In genomic region chr14:32370720-32371119, GRCh38 we compare ENCODE assay signal across 10 cellular contexts. TPM values are rescaled to one million over a fixed set of nuclear protein-coding genes. Genes with fewer than 3 reads are reported as not detected.
DNase-seq lines count a peak whose midpoint lies in the region; ATAC-seq and TF ChIP-seq lines count a peak whose summit lies in the region.
"Had no signal": no experiment of that assay in that cellular context is flagged by ENCODE, and none has a peak within 500 bp of the region (broad histone marks: within the 10 kb centered on the region; RNA-seq: fewer than 3 reads in every experiment).

No MANE protein-coding gene starts in this region.

- CTCF ChIA-PET in HCT116 (lab: Charles Lee): no interaction called here

- H3K36me3 ChIP-seq in HCT116 (ENCODE audit: control insufficient read depth in 1 of 2, insufficient read depth in 2 of 2, low read length in 2 of 2) (no peaks in the 10 kb centered on the region), adipocyte (ENCODE audit: control insufficient read depth, insufficient read depth, low read length, severe bottlenecking) (no peaks in the 10 kb centered on the region)
- H3K36me3 ChIP-seq: BLaER1 had no signal

- RAD21 ChIA-PET in HCT116 (lab: Charles Lee; ENCODE audit: low non-redundant PET in 1 of 2, low total read pairs in 2 of 2, uncharacterized antibody in 2 of 2, unreplicated experiment in 2 of 2): no interaction called here

- 0 out of 2 replicates have a peak, but pooled peaks cover 4% of the 10 kb centered on the region for H3K9me2 ChIP-seq in HCT116 (ENCODE audit: insufficient read depth)

- no peaks in the 10 kb centered on the region for H3K79me2 ChIP-seq in HCT116 (ENCODE audit: insufficient read depth, low read length)

- no TSS peak for BruUV-seq in HCT116 (replicated peaks; lab: Mats Ljungman, UMichigan)

- H3K4me2 ChIP-seq in HCT116 (ENCODE audit: low read length): peak overlapping the region; percentile 43
- H3K4me2 ChIP-seq: BLaER1 had no signal

- ATAC-seq in HCT116 (no peak), GM19452 (IDR thresholded peaks at IDR 0.05; ENCODE audit: unreplicated experiment) (no peak)
- ATAC-seq: T-cell had no signal

- no peaks in the 10 kb centered on the region for H4K20me1 ChIP-seq in HCT116 (ENCODE audit: insufficient read depth)
- H4K20me1 ChIP-seq: BLaER1 had no signal

- H3K9me3 ChIP-seq in HCT116 (ENCODE audit: control insufficient read depth in 1 of 2, insufficient read depth in 1 of 2, low read depth in 1 of 2, low read length in 2 of 2) (no peaks in the 10 kb centered on the region), adipocyte (ENCODE audit: control insufficient read depth, low read length) (no peaks in the 10 kb centered on the region)
- H3K9me3 ChIP-seq: BLaER1 had no signal

- H3K27me3 ChIP-seq in HCT116 (ENCODE audit: insufficient read depth, low read length) (no peaks in the 10 kb centered on the region), adipocyte (replicated peaks; ENCODE audit: control insufficient read depth, insufficient read depth, low read length) (no peaks in the 10 kb centered on the region)
- H3K27me3 ChIP-seq: BLaER1 had no signal

- H3K4me1 ChIP-seq in HCT116 (ENCODE audit: control insufficient read depth in 1 of 2, insufficient read depth in 2 of 2, low read length in 2 of 2): peaks cover 0 to 12% of the 10 kb centered on the region in 2 experiments; a peak in 2 of 4 replicates
- peaks cover 41% of the 10 kb centered on the region for H3K4me1 ChIP-seq in adipocyte (ENCODE audit: control insufficient read depth, insufficient read depth, low read length)

- TF ChIP-seq CTCF in HCT116 (IDR thresholded peaks at IDR 0.05 in 2 of 3, conservative IDR thresholded peaks at IDR 0.05 in 1 of 3; ENCODE audit: borderline replicate concordance in 1 of 3, insufficient read depth in 1 of 3, low read depth in 2 of 3, low read length in 2 of 3): no peak

- intact Hi-C loops in HCT116 (cut with micrococcal nuclease): no loop called here

- H2AFZ ChIP-seq in HCT116 (ENCODE audit: low read depth, low read length, poor library complexity, severe bottlenecking): no peak overlapping the region

- POLR2A ChIA-PET in HCT116 (lab: Charles Lee): interaction anchor here (1.3 kb wide), 1 partner anchor 12 kb away, joined by 4 read pairs; no protein-coding TSS in a partner anchor

- no peak for TF ChIP-seq POLR2A in HCT116 (IDR thresholded peaks at IDR 0.05; ENCODE audit: borderline replicate concordance, extremely low read depth, insufficient read depth, insufficient read length)

- no peak overlapping the region for H3K27ac ChIP-seq in HCT116 (ENCODE audit: low read depth, low read length)
- H3K27ac ChIP-seq: BLaER1 had no signal

- H3K4me3 ChIP-seq in HCT116 (replicated peaks in 1 of 2; ENCODE audit: low read depth in 1 of 2, low read length in 2 of 2) (no peak overlapping the region), adipocyte (ENCODE audit: low read length) (no peak overlapping the region)
- H3K4me3 ChIP-seq: BLaER1 had no signal

- peak; percentile 58 for DNase-seq in A172 (ENCODE audit: low spot score)
- DNase-seq in HCT116 (ENCODE audit: low read depth, low spot score): peak; percentile 10
- DNase-seq in adipocyte (ENCODE audit: low read depth): peak; percentile 76
- DNase-seq in glomerular endothelial cell (ENCODE audit: extremely low read depth, low read depth, low spot score): peak; percentile 18
- no peak for DNase-seq in ureter (ENCODE audit: low spot score)
- no peak for DNase-seq in NCI-H748 (lab: John Stamatoyannopoulos, UW; ENCODE audit: unreplicated experiment)
- DNase-seq in NCI-H1048 (lab: John Stamatoyannopoulos, UW): no peak
- DNase-seq: T-cell had no signal

- no peak for TF ChIP-seq RAD21 in HCT116 (IDR thresholded peaks at IDR 0.05; ENCODE audit: low read depth)

- H3K9ac ChIP-seq in HCT116 (ENCODE audit: low read length) (no peak overlapping the region), adipocyte (ENCODE audit: low read length) (no peak overlapping the region)
- H3K9ac ChIP-seq: BLaER1 had no signal

TF ChIP-seq in HCT116, 20 proteins besides CTCF, POLR2A, EP300 and RAD21:
- TF ChIP-seq EGR1 (IDR thresholded peaks at IDR 0.05; ENCODE audit: low read depth): no peak
- no peak for TF ChIP-seq CBX3 (IDR thresholded peaks at IDR 0.05; ENCODE audit: low read depth)
- TF ChIP-seq EZH2 (IDR thresholded peaks at IDR 0.05): no peak
- TF ChIP-seq ZBTB33 (IDR thresholded peaks at IDR 0.05; ENCODE audit: extremely low read depth, insufficient replicate concordance, low read length): no peak
- TF ChIP-seq EZH2phosphoT487 (IDR thresholded peaks at IDR 0.05; ENCODE audit: borderline replicate concordance): no peak
- no peak for TF ChIP-seq ZNF274 (IDR thresholded peaks at IDR 0.05; ENCODE audit: low read depth, low read length)
- TF ChIP-seq REST (IDR thresholded peaks at IDR 0.05; ENCODE audit: low read depth): no peak
- peak; percentile 71; the same call in 1 of the 2 replicates for TF ChIP-seq FOSL1 (IDR thresholded peaks at IDR 0.05; ENCODE audit: low read depth)
- TF ChIP-seq MAX (IDR thresholded peaks at IDR 0.05): no peak
- peak; percentile 50; the same call in 1 of the 2 replicates for TF ChIP-seq JUND (IDR thresholded peaks at IDR 0.05)
- TF ChIP-seq SRF (IDR thresholded peaks at IDR 0.05; ENCODE audit: low read depth): no peak
- no peak for TF ChIP-seq POLR2AphosphoS5 (IDR thresholded peaks at IDR 0.05; ENCODE audit: low read depth, low read length)
- no peak for TF ChIP-seq ELF1 (IDR thresholded peaks at IDR 0.05; ENCODE audit: borderline replicate concordance, low read depth)
- TF ChIP-seq YY1 (IDR thresholded peaks at IDR 0.05; ENCODE audit: extremely low read depth, insufficient replicate concordance, low read depth, low read length): no peak

RNA-seq across cellular contexts. Expression of gene AKAP6, which starts 41.6 kb away (rescaled TPM):
- 7.1 and 11.3 TPM in 2 replicates for total RNA-seq in A172 (2014; rRNA removed; shearing (Covaris generic))
- 1.9 TPM for total RNA-seq in HCT116 (2021; ENCODE audit: unreplicated experiment)
- 0.88 and 1.9 TPM in 2 replicates for polyA plus RNA-seq in HCT116 (2012)
- total RNA-seq in glomerular endothelial cell: 0.29 and 1.1 TPM in 2 replicates
- 16.5 TPM for total RNA-seq in ureter

Comparison
In these comparisons a context has a peak if more than half of its experiments do, and no peak if none do; other contexts are left out.
1. DNase-seq: peak in A172 (single experiment), HCT116 (single experiment), adipocyte (single experiment) and glomerular endothelial cell (single experiment); none in ureter (single experiment), NCI-H748 (single experiment) and NCI-H1048 (single experiment).